ENCODE assay signal across 16 cellular contexts in the genomic region with DNA sequence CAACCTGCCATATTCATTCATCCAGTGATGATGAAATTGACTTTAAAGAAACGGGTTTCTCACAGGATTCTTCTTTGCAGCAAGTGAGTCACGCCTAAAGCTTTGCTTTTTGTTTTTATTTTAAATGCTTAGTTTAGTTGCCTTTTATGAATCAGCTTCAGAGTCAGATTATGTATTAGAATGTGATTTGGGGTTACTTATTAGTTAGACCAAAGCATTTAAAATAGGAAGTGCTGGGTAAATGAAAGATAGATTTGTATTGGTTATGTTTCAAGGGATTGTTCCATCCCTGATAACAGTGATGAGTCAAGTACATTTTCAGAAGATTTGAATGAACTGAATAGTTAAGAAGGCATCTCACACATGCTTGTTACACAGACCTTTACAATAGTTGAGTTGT.
DNase-seq lines count a peak whose midpoint lies in the region; ATAC-seq, FAIRE-seq and TF ChIP-seq lines count a peak whose summit lies in the region.
"Had no signal": no experiment of that assay in that cellular context is flagged by ENCODE, and none has a peak within 500 bp of the region (broad histone marks: within the 10 kb centered on the region; RNA-seq: fewer than 3 reads in every experiment).

No MANE protein-coding gene starts in this region.

- CTCF ChIA-PET in mammary epithelial cell (lab: Charles Lee; ENCODE audit: low non-redundant PET) (no interaction called here), HepG2 (lab: Yijun Ruan, JAX; ENCODE audit: low intra/inter-chr PET ratio, low total read pairs) (no interaction called here)

- dilution Hi-C loops in mammary epithelial cell (cut with HindIII; ENCODE audit: low sequenced_read_pairs) (no loop called here), keratinocyte (cut with MboI; ENCODE audit: extremely low pct_ligation_motif_present, low sequenced_read_pairs) (no loop called here)

- no peak for TF ChIP-seq POLR2A in HepG2 (IDR thresholded peaks at IDR 0.05; ENCODE audit: insufficient read depth in 1 of 2, low read depth in 2 of 2, low read length in 2 of 2)

- H4K20me1 ChIP-seq in GM23248 (ENCODE audit: insufficient read depth) (peaks cover 5% of the 10 kb centered on the region), mammary epithelial cell (ENCODE audit: insufficient read depth, low read length) (no peaks in the 10 kb centered on the region), keratinocyte (ENCODE audit: control insufficient read depth, extremely low read depth, insufficient read depth, low read length) (no peaks in the 10 kb centered on the region), HepG2 (ENCODE audit: insufficient read depth, low read length) (no peaks in the 10 kb centered on the region)

- H3K36me3 ChIP-seq in GM23248 (ENCODE audit: low read depth) = peaks cover 38% of the 10 kb centered on the region
- H3K36me3 ChIP-seq in mammary epithelial cell (ENCODE audit: insufficient read depth, low read length) = peaks cover 8% of the 10 kb centered on the region
- H3K36me3 ChIP-seq in keratinocyte (ENCODE audit: control insufficient read depth in 2 of 2, extremely low read depth in 1 of 2, insufficient read depth in 2 of 2, low read length in 2 of 2) = peaks cover 9 to 17% of the 10 kb centered on the region in 2 experiments
- H3K36me3 ChIP-seq in HepG2 (replicated peaks in 1 of 2; ENCODE audit: control insufficient read depth in 1 of 2, insufficient read depth in 2 of 2, low read length in 2 of 2) = peaks cover 30 to 78% of the 10 kb centered on the region in 2 experiments; a peak in 4 of 5 replicates

- in situ Hi-C loops in ACHN (cut with HindIII; ENCODE audit: low pct_ligation_motif_present, low pct_unique_long_range_greater_than_20kb, low sequenced_read_pairs) = no loop called here
- in situ Hi-C loops in GM23248 (cut with MboI) = no loop called here
- in situ Hi-C loops in mammary epithelial cell (cut with MboI; ENCODE audit: low sequenced_read_pairs in 2 of 2) = no loop called here
- in situ Hi-C loops in HepG2 (cut with HindIII; ENCODE audit: extremely low pct_ligation_motif_present, low pct_unique_long_range_greater_than_20kb) = no loop called here

- H3K4me1 ChIP-seq in GM23248 (ENCODE audit: insufficient read depth) = peaks cover 19% of the 10 kb centered on the region
- peaks cover 8% of the 10 kb centered on the region for H3K4me1 ChIP-seq in mammary epithelial cell (ENCODE audit: insufficient read depth, low read length)
- H3K4me1 ChIP-seq in keratinocyte (ENCODE audit: control insufficient read depth, extremely low read depth, insufficient read depth, low read length) = peaks cover 15% of the 10 kb centered on the region
- no peaks in the 10 kb centered on the region for H3K4me1 ChIP-seq in HepG2 (ENCODE audit: insufficient read depth, low read length)

- no TSS peak for BruUV-seq in mammary epithelial cell (replicated peaks; lab: Mats Ljungman, UMichigan)
- no TSS peak for BruUV-seq in HepG2 (replicated peaks; lab: Mats Ljungman, UMichigan)

- H3K27ac ChIP-seq in GM23248 (peak overlapping the region; percentile 37), mammary epithelial cell (ENCODE audit: insufficient read depth, low read depth, low read length) (no peak overlapping the region), keratinocyte (ENCODE audit: control insufficient read depth, insufficient read depth, low read length) (peak overlapping the region; percentile 28), HepG2 (ENCODE audit: extremely low read length, insufficient read depth, low read length) (no peak overlapping the region)

- no peaks in the 10 kb centered on the region for H3K27me3 ChIP-seq in GM23248 (replicated peaks; ENCODE audit: insufficient read depth)
- no peaks in the 10 kb centered on the region for H3K27me3 ChIP-seq in mammary epithelial cell (ENCODE audit: insufficient read depth, low read length)
- no peaks in the 10 kb centered on the region for H3K27me3 ChIP-seq in keratinocyte (ENCODE audit: control insufficient read depth, extremely low read depth, insufficient read depth, low read length)
- H3K27me3 ChIP-seq in HepG2 (ENCODE audit: control insufficient read depth in 1 of 2, insufficient read depth in 2 of 2, low read length in 2 of 2) = no peaks in the 10 kb centered on the region

- H3K9me1 ChIP-seq in keratinocyte (ENCODE audit: control insufficient read depth, extremely low read depth, insufficient read depth, low read length) = no peaks in the 10 kb centered on the region

- peaks cover 36% of the 10 kb centered on the region for H3F3A ChIP-seq in GM23248 (ENCODE audit: insufficient read depth)

- TF ChIP-seq CTCF in mammary epithelial cell (conservative IDR thresholded peaks at IDR 0.05 in 1 of 2, IDR thresholded peaks at IDR 0.05 in 1 of 2; ENCODE audit: extremely low read depth in 1 of 2, insufficient read depth in 1 of 2, low read depth in 1 of 2, low read length in 2 of 2) (no peak), keratinocyte (optimal IDR thresholded peaks at IDR 0.05 in 1 of 3, IDR thresholded peaks at IDR 0.05 in 1 of 3, conservative IDR thresholded peaks at IDR 0.05 in 1 of 3; ENCODE audit: extremely low read depth in 1 of 3, insufficient read depth in 2 of 3, low read length in 3 of 3) (no peak), HepG2 (CRISPR knock-in tag; IDR thresholded peaks at IDR 0.05) (no peak)

- no peak for TF ChIP-seq RAD21 in HepG2 (CRISPR knock-in tag; IDR thresholded peaks at IDR 0.05)

- no peak overlapping the region for H3K4me3 ChIP-seq in GM23248
- no peak overlapping the region for H3K4me3 ChIP-seq in mammary epithelial cell (replicated peaks in 1 of 3; ENCODE audit: insufficient read depth in 1 of 3, low read depth in 2 of 3, low read length in 3 of 3)
- H3K4me3 ChIP-seq in keratinocyte (ENCODE audit: control insufficient read depth in 2 of 3, extremely low read depth in 1 of 3, insufficient read depth in 2 of 3, low read depth in 1 of 3, low read length in 3 of 3) = no peak overlapping the region
- no peak overlapping the region for H3K4me3 ChIP-seq in HepG2 (replicated peaks in 1 of 3; ENCODE audit: insufficient read depth in 1 of 3, low read depth in 2 of 3, low read length in 3 of 3)

- H3K9ac ChIP-seq in GM23248 = no peak overlapping the region
- no peak overlapping the region for H3K9ac ChIP-seq in mammary epithelial cell (ENCODE audit: insufficient read depth, low read length)
- H3K9ac ChIP-seq in keratinocyte (ENCODE audit: control insufficient read depth, extremely low read depth, insufficient read depth, low read length) = no peak overlapping the region
- H3K9ac ChIP-seq in HepG2 (ENCODE audit: insufficient read depth, low read depth, low read length) = no peak overlapping the region

- H3K4me2 ChIP-seq in GM23248 (ENCODE audit: unreplicated experiment) (no peak overlapping the region), mammary epithelial cell (ENCODE audit: insufficient read depth, low read depth, low read length) (no peak overlapping the region), keratinocyte (ENCODE audit: control insufficient read depth, extremely low read depth, insufficient read depth, low read depth, low read length) (peak overlapping the region; percentile 42), HepG2 (ENCODE audit: low read depth, low read length) (no peak overlapping the region)

- intact Hi-C loops in mammary epithelial cell (cut with micrococcal nuclease) = loop anchor here (5.0 kb wide), 1 partner anchor 121 kb away; a partner anchor contains a TSS
- intact Hi-C loops in HepG2 (cut with micrococcal nuclease; ENCODE audit: unreplicated experiment) = no loop called here

- H2AFZ ChIP-seq in GM23248 = no peak overlapping the region
- H2AFZ ChIP-seq in mammary epithelial cell (ENCODE audit: low read depth, low read length) = no peak overlapping the region
- no peak overlapping the region for H2AFZ ChIP-seq in keratinocyte (ENCODE audit: control insufficient read depth, low read length)
- H2AFZ ChIP-seq in HepG2 (ENCODE audit: low read length) = no peak overlapping the region

- ATAC-seq in stimulated activated naive CD8-positive, alpha-beta T cell treated with anti-CD3 and anti-CD28 coated beads, Interleukin-15, Interleukin-2, amounts not matched to agents 100 U/mL and 50 U/mL, for 24 hours = no peak
- ATAC-seq in HepG2 = no peak
- no peak for ATAC-seq in HG02678 (IDR thresholded peaks at IDR 0.05; ENCODE audit: unreplicated experiment)
- ATAC-seq: activated CD4-positive, CD25-positive, alpha-beta regulatory T cell treated with anti-CD3 and anti-CD28 coated beads, Interleukin-2, amount 50 U/mL, for 24 hours had no signal

- peaks cover 58% of the 10 kb centered on the region for H3K79me2 ChIP-seq in GM23248 (ENCODE audit: insufficient read depth)
- peaks cover 24% of the 10 kb centered on the region for H3K79me2 ChIP-seq in mammary epithelial cell (ENCODE audit: insufficient read depth, low read length)
- H3K79me2 ChIP-seq in keratinocyte (ENCODE audit: control insufficient read depth, insufficient read depth, low read length) = no peaks in the 10 kb centered on the region
- H3K79me2 ChIP-seq in HepG2 (ENCODE audit: insufficient read depth, low read length) = no peaks in the 10 kb centered on the region

- POLR2A ChIA-PET in HepG2 (lab: Yijun Ruan, JAX) = no interaction called here

- 63 to 66% methylated on average over 2 of the region's 2 CpGs for WGBS in GM23248 (ENCODE audit: low coverage in 1 of 2, low lambda C conversion rate in 2 of 2, missing lambda C conversion rate in 2 of 2), 2 experiments
- 44% methylated on average over 2 of the region's 2 CpGs for WGBS in mammary epithelial cell (ENCODE audit: low coverage, missing lambda C conversion rate)
- 98% methylated on average over 2 of the region's 2 CpGs for WGBS in HepG2 (ENCODE audit: low lambda C conversion rate)

- no peaks in the 10 kb centered on the region for H3K9me2 ChIP-seq in GM23248 (ENCODE audit: insufficient read depth)

- DNase-seq in ACHN (peak; percentile 51), GM23248 (peak; percentile 76), mammary epithelial cell (peak; percentile 49), keratinocyte (ENCODE audit: low read depth, low spot score) (peak; percentile 25), HepG2 (ENCODE audit: low spot score) (no peak), NCI-H524 treated with DMSO at 0.1 percent for 48 hours (lab: John Stamatoyannopoulos, UW) (no peak)
- DNase-seq in stimulated activated naive CD8-positive, alpha-beta T cell treated with anti-CD3 and anti-CD28 coated beads, Interleukin-15, Interleukin-2, amounts not matched to agents 100 U/mL and 50 U/mL, for 24 hours = no peak
- DNase-seq: activated gamma-delta T cell treated with Interleukin-2 at 50 U/mL for 16 hours; cortex of kidney; hypothalamus; NCI-H1417 treated with DMSO at 0.1 percent for 48 hours; NCI-H774; stimulated activated naive CD4-positive, alpha-beta T cell treated with Interleukin-2 at 50 U/mL for 16 hours had no signal

- no peak for TF ChIP-seq EP300 in HepG2 (IDR thresholded peaks at IDR 0.05; ENCODE audit: low read depth in 2 of 2, low read length in 2 of 2)
- no peak for TF ChIP-seq EP300 in HepG2 (CRISPR knock-in tag; IDR thresholded peaks at IDR 0.05; ENCODE audit: borderline replicate concordance)

- H3K9me3 ChIP-seq in GM23248 (ENCODE audit: low read depth) (no peaks in the 10 kb centered on the region), mammary epithelial cell (replicated peaks; ENCODE audit: insufficient read depth, low read length) (no peaks in the 10 kb centered on the region), keratinocyte (ENCODE audit: control insufficient read depth, low read depth, low read length) (no peaks in the 10 kb centered on the region), HepG2 (ENCODE audit: low read length) (no peaks in the 10 kb centered on the region)

- no peak for FAIRE-seq in keratinocyte (lab: Jason Lieb, UNC)
- no peak for FAIRE-seq in HepG2 (lab: Jason Lieb, UNC)
- FAIRE-seq: H1 had no signal

Comparison
In these comparisons a context has a peak if more than half of its experiments do, and no peak if none do; other contexts are left out.
1. DNase-seq: peak in ACHN (single experiment), GM23248 (single experiment), mammary epithelial cell (single experiment) and keratinocyte (single experiment); none in stimulated activated naive CD8-positive, alpha-beta T cell treated with anti-CD3 and anti-CD28 coated beads, Interleukin-15, Interleukin-2, amounts not matched to agents 100 U/mL and 50 U/mL, for 24 hours (single experiment), HepG2 (single experiment) and NCI-H524 treated with DMSO at 0.1 percent for 48 hours (single experiment).
2. H3K27ac ChIP-seq: peak in GM23248 (single experiment) and keratinocyte (single experiment); none in mammary epithelial cell (single experiment) and HepG2 (single experiment).